In the genomic region with DNA sequence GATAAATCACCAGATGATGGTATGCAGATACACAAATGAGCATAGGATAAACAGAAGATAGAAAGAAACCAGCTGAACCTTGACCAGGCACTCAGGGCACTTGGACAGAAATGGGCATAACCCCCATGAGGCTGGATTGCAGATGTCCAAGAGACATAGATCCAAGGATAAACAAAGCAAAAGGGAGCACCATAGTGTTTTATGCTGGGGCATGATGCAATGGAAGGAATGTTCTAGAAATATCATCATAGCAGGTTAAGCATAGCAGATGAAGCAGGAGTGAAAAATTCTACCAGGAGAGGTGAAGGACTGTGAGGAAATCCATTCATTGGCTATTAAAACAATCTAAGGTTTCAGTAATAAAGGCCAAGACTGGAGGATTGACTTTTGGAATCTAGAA, we compare ENCODE assay signal across 30 cellular contexts.
DNase-seq lines count a peak whose midpoint lies in the region; ATAC-seq and TF ChIP-seq lines count a peak whose summit lies in the region.
"Had no signal": no experiment of that assay in that cellular context is flagged by ENCODE, and none has a peak within 500 bp of the region (broad histone marks: within the 10 kb centered on the region; RNA-seq: fewer than 3 reads in every experiment).

No MANE protein-coding gene starts in this region.

- H3K27me3 ChIP-seq in GM23248 (replicated peaks; ENCODE audit: insufficient read depth) (no peaks in the 10 kb centered on the region), Panc1 (ENCODE audit: control insufficient read depth, insufficient read depth, low read length) (no peaks in the 10 kb centered on the region; the same call in 1 of the 2 replicates), neural progenitor cell (no peaks in the 10 kb centered on the region), testis (no peaks in the 10 kb centered on the region)
- no peaks in the 10 kb centered on the region for H3K27me3 ChIP-seq in CD8-positive, alpha-beta T cell (ENCODE audit: insufficient read depth, low read length)
- H3K27me3 ChIP-seq: colonic mucosa, heart left ventricle, pancreas had no signal

- no peaks in the 10 kb centered on the region for H3K36me3 Mint-ChIP-seq in neural progenitor cell
- no peaks in the 10 kb centered on the region for H3K36me3 Mint-ChIP-seq in CD8-positive, alpha-beta T cell
- H3K36me3 Mint-ChIP-seq: activated naive CD8-positive, alpha-beta T cell had no signal

- H3K27ac ChIP-seq in GM23248 (no peak overlapping the region), Panc1 (ENCODE audit: low read length) (peak overlapping the region; percentile 42; the same call in 1 of the 2 replicates), neural progenitor cell (no peak overlapping the region), testis (no peak overlapping the region)
- no peak overlapping the region for H3K27ac ChIP-seq in CD8-positive, alpha-beta T cell (ENCODE audit: low read depth, low read length)
- H3K27ac ChIP-seq: colonic mucosa, pancreas, VCaP had no signal

- no peaks in the 10 kb centered on the region for H3K9me2 ChIP-seq in GM23248 (ENCODE audit: insufficient read depth)

- H3K4me1 ChIP-seq in GM23248 (ENCODE audit: insufficient read depth) (peaks cover 21% of the 10 kb centered on the region; the same call in 1 of the 2 replicates), Panc1 (ENCODE audit: control insufficient read depth, insufficient read depth, low read length) (peaks cover 13% of the 10 kb centered on the region), neural progenitor cell (peaks cover 19% of the 10 kb centered on the region), testis (no peaks in the 10 kb centered on the region)
- H3K4me1 ChIP-seq in CD8-positive, alpha-beta T cell (ENCODE audit: insufficient read depth, low read length) = peaks cover 4% of the 10 kb centered on the region
- H3K4me1 ChIP-seq: colonic mucosa, pancreas had no signal

- H4K20me1 ChIP-seq in GM23248 (ENCODE audit: insufficient read depth) (no peaks in the 10 kb centered on the region), neural progenitor cell (ENCODE audit: low read depth) (no peaks in the 10 kb centered on the region)

- no peak for ATAC-seq in Panc1
- no peak for ATAC-seq in CD8-positive, alpha-beta T cell

- H3K36me3 ChIP-seq in GM23248 (ENCODE audit: low read depth) (no peaks in the 10 kb centered on the region), Panc1 (ENCODE audit: control insufficient read depth, insufficient read depth, low read length) (no peaks in the 10 kb centered on the region), neural progenitor cell (no peaks in the 10 kb centered on the region), testis (ENCODE audit: low read depth, missing control alignments) (no peaks in the 10 kb centered on the region)
- no peaks in the 10 kb centered on the region for H3K36me3 ChIP-seq in CD8-positive, alpha-beta T cell (ENCODE audit: insufficient read depth, low read length)
- H3K36me3 ChIP-seq: colonic mucosa, heart left ventricle, pancreas had no signal

- H2AFZ ChIP-seq in GM23248 = peak overlapping the region; percentile 60; the same call in 1 of the 2 replicates
- no peak overlapping the region for H2AFZ ChIP-seq in neural progenitor cell (replicated peaks)

- no peaks in the 10 kb centered on the region for H3K9me3 ChIP-seq in GM23248 (ENCODE audit: low read depth)
- no peaks in the 10 kb centered on the region for H3K9me3 ChIP-seq in Panc1 (ENCODE audit: control insufficient read depth, insufficient read depth, low read depth, low read length)
- no peaks in the 10 kb centered on the region for H3K9me3 ChIP-seq in neural progenitor cell (ENCODE audit: low read depth)
- no peaks in the 10 kb centered on the region for H3K9me3 ChIP-seq in CD8-positive, alpha-beta T cell (ENCODE audit: low read length)
- H3K9me3 ChIP-seq in testis = no peaks in the 10 kb centered on the region
- H3K9me3 ChIP-seq: A549, colonic mucosa, heart left ventricle, pancreas had no signal

- H3K9me3 Mint-ChIP-seq in neural progenitor cell = peaks cover 3% of the 10 kb centered on the region
- H3K9me3 Mint-ChIP-seq in CD8-positive, alpha-beta T cell = no peaks in the 10 kb centered on the region
- H3K9me3 Mint-ChIP-seq: activated CD4-positive, alpha-beta T cell treated with anti-CD3 and anti-CD28 coated beads, Interleukin-2, amount 10 ng/mL, durations not matched to agents 24 days and 14 days; CD4-positive, alpha-beta T cell; nephron; stimulated activated naive CD8-positive, alpha-beta T cell treated with anti-CD3 and anti-CD28 coated beads, Interleukin-15, Interleukin-2, amounts not matched to agents 100 ng/mL and 50 ng/mL, for 24 hours had no signal

- no peak overlapping the region for H3K4me3 Mint-ChIP-seq in neural progenitor cell
- no peak overlapping the region for H3K4me3 Mint-ChIP-seq in CD8-positive, alpha-beta T cell
- H3K4me3 Mint-ChIP-seq: activated CD4-positive, alpha-beta T cell treated with anti-CD3 and anti-CD28 coated beads, Interleukin-2, amount 10 ng/mL, durations not matched to agents 24 days and 14 days; activated naive CD8-positive, alpha-beta T cell; CD4-positive, alpha-beta T cell; nephron; stimulated activated naive CD8-positive, alpha-beta T cell treated with anti-CD3 and anti-CD28 coated beads, Interleukin-15, Interleukin-2, amounts not matched to agents 100 ng/mL and 50 ng/mL, for 24 hours had no signal

- no peak for TF ChIP-seq POLR2A in testis (IDR thresholded peaks at IDR 0.05)

- peak overlapping the region; percentile 0 for H3K27ac Mint-ChIP-seq in neural progenitor cell
- H3K27ac Mint-ChIP-seq in CD8-positive, alpha-beta T cell = no peak overlapping the region
- H3K27ac Mint-ChIP-seq: activated CD4-positive, alpha-beta T cell treated with anti-CD3 and anti-CD28 coated beads, Interleukin-2, amount 10 ng/mL, durations not matched to agents 24 days and 14 days; activated naive CD8-positive, alpha-beta T cell; CD4-positive, alpha-beta T cell; stimulated activated naive CD8-positive, alpha-beta T cell treated with anti-CD3 and anti-CD28 coated beads, Interleukin-15, Interleukin-2, amounts not matched to agents 100 ng/mL and 50 ng/mL, for 24 hours had no signal

- H3K4me2 ChIP-seq in GM23248 (ENCODE audit: unreplicated experiment) (no peak overlapping the region), neural progenitor cell (no peak overlapping the region)
- H3K4me2 ChIP-seq: A549 had no signal

- intact Hi-C loops in Panc1 (cut with micrococcal nuclease; ENCODE audit: unreplicated experiment) = no loop called here
- intact Hi-C loops in CD8-positive, alpha-beta T cell (cut with DNase I, micrococcal nuclease) = no loop called here
- intact Hi-C loops in testis (cut with DNase I; ENCODE audit: low total_unique reads) = no loop called here

- CTCF ChIA-PET in Panc1 (lab: Charles Lee) = no interaction called here
- CTCF ChIA-PET in CD8-positive, alpha-beta T cell (lab: Charles Lee) = no interaction called here

- H3K9ac ChIP-seq in GM23248 = no peak overlapping the region
- H3K9ac ChIP-seq in neural progenitor cell = no peak overlapping the region

- H3F3A ChIP-seq in GM23248 (ENCODE audit: insufficient read depth) (no peaks in the 10 kb centered on the region), neural progenitor cell (ENCODE audit: low read depth) (peaks cover 5% of the 10 kb centered on the region)

- peaks cover 5% of the 10 kb centered on the region for H3K27me3 Mint-ChIP-seq in neural progenitor cell (ENCODE audit: insufficient read depth, low read depth)
- peaks cover 2% of the 10 kb centered on the region for H3K27me3 Mint-ChIP-seq in CD8-positive, alpha-beta T cell (ENCODE audit: low read depth)
- H3K27me3 Mint-ChIP-seq: stimulated activated naive CD8-positive, alpha-beta T cell treated with anti-CD3 and anti-CD28 coated beads, Interleukin-15, Interleukin-2, amounts not matched to agents 100 ng/mL and 50 ng/mL, for 24 hours had no signal

- DNase-seq in GM23248 = no peak
- no peak for DNase-seq in Panc1 (ENCODE audit: low read depth, low spot score)
- peak; percentile 9 for DNase-seq in fibroblast of pulmonary artery (ENCODE audit: low read depth)
- no peak for DNase-seq in neural progenitor cell (ENCODE audit: low spot score)
- DNase-seq in NCI-H82 (lab: John Stamatoyannopoulos, UW) = no peak
- DNase-seq in activated CD4-positive, CD25-positive, alpha-beta regulatory T cell (lab: John Stamatoyannopoulos, UW) = no peak
- no peak for DNase-seq in CD8-positive, alpha-beta T cell
- DNase-seq in testis = no peak
- DNase-seq: activated CD4-positive, alpha-beta T cell treated with anti-CD3 and anti-CD28 coated beads, Interleukin-2, amount 10 ng/mL, durations not matched to agents 24 days and 14 days; aorta; CD4-positive, alpha-beta T cell; colonic mucosa; effector memory CD4-positive, alpha-beta T cell; GOT3; kidney; NCI-H1417; NCI-H2029; NCI-H2227 treated with DMSO at 0.1 percent for 48 hours; NCI-H526 treated with DMSO at 0.1 percent for 48 hours; pancreas; right cardiac atrium; SIG-M5; stimulated activated CD4-positive, alpha-beta T cell treated with anti-CD3 and anti-CD28 coated beads, Interleukin-2, amount 100 ng/mL, for 24 hours had no signal

- BruUV-seq in Panc1 (replicated peaks; lab: Mats Ljungman, UMichigan) = no TSS peak

- in situ Hi-C loops in GM23248 (cut with MboI) (no loop called here), Panc1 (cut with HindIII; ENCODE audit: low pct_unique_long_range_greater_than_20kb, low sequenced_read_pairs) (no loop called here)

- H3K4me1 Mint-ChIP-seq in neural progenitor cell = peaks cover 44% of the 10 kb centered on the region
- H3K4me1 Mint-ChIP-seq in CD8-positive, alpha-beta T cell (ENCODE audit: low read depth) = peaks cover 6% of the 10 kb centered on the region
- H3K4me1 Mint-ChIP-seq: nephron had no signal

- no peak for TF ChIP-seq CTCF in Panc1 (IDR thresholded peaks at IDR 0.05)
- no peak for TF ChIP-seq CTCF in fibroblast of pulmonary artery (IDR thresholded peaks at IDR 0.05; ENCODE audit: low read length, missing control alignments)
- no peak for TF ChIP-seq CTCF in neural progenitor cell (IDR thresholded peaks at IDR 0.05)
- TF ChIP-seq CTCF in CD8-positive, alpha-beta T cell (IDR thresholded peaks at IDR 0.05) = no peak
- no peak for TF ChIP-seq CTCF in testis (IDR thresholded peaks at IDR 0.05)

- POLR2A ChIA-PET in Panc1 (lab: Charles Lee) = no interaction called here
- POLR2A ChIA-PET in CD8-positive, alpha-beta T cell (lab: Charles Lee) = no interaction called here

- no peak overlapping the region for H3K4me3 ChIP-seq in GM23248
- H3K4me3 ChIP-seq in Panc1 (ENCODE audit: low read depth in 2 of 2, low read length in 2 of 2) = no peak overlapping the region
- no peak overlapping the region for H3K4me3 ChIP-seq in fibroblast of pulmonary artery (replicated peaks; ENCODE audit: low read depth, low read length)
- H3K4me3 ChIP-seq in neural progenitor cell = no peak overlapping the region
- H3K4me3 ChIP-seq in CD8-positive, alpha-beta T cell (ENCODE audit: low read depth, low read length) = no peak overlapping the region
- no peak overlapping the region for H3K4me3 ChIP-seq in testis
- H3K4me3 ChIP-seq: A549, colonic mucosa, heart left ventricle, K562, pancreas had no signal

- H3K79me2 ChIP-seq in GM23248 (ENCODE audit: insufficient read depth) (no peaks in the 10 kb centered on the region), neural progenitor cell (ENCODE audit: low read depth) (no peaks in the 10 kb centered on the region)
